8 cellular contexts compared by ENCODE assay signal in genomic region chr15:37098468-37099320, GRCh38.
A peak's percentile ranks its signal among the peaks of the same experiment; 100 is the strongest.
DNase-seq lines count a peak whose midpoint lies in the region; ATAC-seq and TF ChIP-seq lines count a peak whose summit lies in the region.

No MANE protein-coding gene starts in this region.

- no peaks in the 10 kb centered on the region for H3K9me3 ChIP-seq in iPS-15b (ENCODE audit: control insufficient read depth, insufficient read depth, low read length)

- peaks cover 71% of the 10 kb centered on the region for H3K27me3 ChIP-seq in iPS-15b (ENCODE audit: control insufficient read depth, insufficient read depth, low read length)

- DNase-seq in COLO668 (lab: John Stamatoyannopoulos, UW; ENCODE audit: unreplicated experiment), result peak; percentile 81
- DNase-seq in NCI-H146 treated with DMSO at 0.1 percent for 48 hours (lab: John Stamatoyannopoulos, UW; ENCODE audit: unreplicated experiment), result peak; percentile 14
- DNase-seq in astrocyte of the cerebellum (ENCODE audit: low read depth), result no peak
- no peak for DNase-seq in skeletal muscle cell (ENCODE audit: low read depth)
- DNase-seq in dedifferentiated amniotic fluid mesenchymal stem cell (ENCODE audit: extremely low spot score), result no peak

- peak; percentile 40 for ATAC-seq in GM19351 (IDR thresholded peaks at IDR 0.05; ENCODE audit: unreplicated experiment)
- ATAC-seq in GM18858 (IDR thresholded peaks at IDR 0.05; ENCODE audit: unreplicated experiment), result no peak

- H3K4me3 ChIP-seq in astrocyte of the cerebellum (ENCODE audit: low read depth, low read length) (peak overlapping the region; percentile 88), iPS-15b (ENCODE audit: low read depth, low read length) (peak overlapping the region; percentile 77), skeletal muscle cell (ENCODE audit: low read depth, low read length) (peak overlapping the region; percentile 82)

- H3K36me3 ChIP-seq in iPS-15b (ENCODE audit: control insufficient read depth, insufficient read depth, low read length), result no peaks in the 10 kb centered on the region

- no peak for TF ChIP-seq CTCF in astrocyte of the cerebellum (IDR thresholded peaks at IDR 0.05; ENCODE audit: low read depth, low read length, missing control alignments)

- H3K9ac ChIP-seq in iPS-15b (ENCODE audit: low read depth, low read length), result no peak overlapping the region

- peaks cover 27% of the 10 kb centered on the region for H3K4me1 ChIP-seq in iPS-15b (ENCODE audit: control insufficient read depth, insufficient read depth, low read length)

- in situ Hi-C loops in astrocyte of the cerebellum (cut with HindIII; ENCODE audit: low sequenced_read_pairs), result no loop called here

Comparison
In these comparisons a context has a peak if more than half of its experiments do, and no peak if none do; other contexts are left out.
1. DNase-seq: peak in COLO668 (single experiment) and NCI-H146 treated with DMSO at 0.1 percent for 48 hours (single experiment); none in astrocyte of the cerebellum (single experiment), skeletal muscle cell (single experiment) and dedifferentiated amniotic fluid mesenchymal stem cell (single experiment).
2. Peak in every context shown above with its lines, with median percentiles within 50 percentile points of each other: H3K4me3 ChIP-seq.